Comparison of ENCODE assay signal across 7 cellular contexts in genomic region chr6:27145731-27146455, GRCh38.
A peak's percentile ranks its signal among the peaks of the same experiment; 100 is the strongest.
DNase-seq lines count a peak whose midpoint lies in the region; ATAC-seq and TF ChIP-seq lines count a peak whose summit lies in the region.

No MANE protein-coding gene starts in this region.

- H3K79me2 ChIP-seq in OCI-LY3 (ENCODE audit: low read length) (peaks cover 41% of the 10 kb centered on the region), fibroblast of lung (ENCODE audit: control insufficient read depth, insufficient read depth, low read length) (peaks cover 2% of the 10 kb centered on the region)

- H3K9me3 Mint-ChIP-seq in activated T-cell treated with anti-CD3 and anti-CD28 coated beads, Interleukin-2, amount 50 U/mL, for 24 hours: no peaks in the 10 kb centered on the region
- H3K9me3 Mint-ChIP-seq in natural killer cell: no peaks in the 10 kb centered on the region

- H2AFZ ChIP-seq in OCI-LY3 (ENCODE audit: low read depth, low read length) (no peak overlapping the region), fibroblast of lung (ENCODE audit: low read length) (peak overlapping the region; percentile 77)

- H3K9ac ChIP-seq in OCI-LY3 (ENCODE audit: low read length): peak overlapping the region; percentile 97
- H3K9ac ChIP-seq in fibroblast of lung (ENCODE audit: insufficient read depth, low read length): peak overlapping the region; percentile 62

- TF ChIP-seq CTCF in OCI-LY3 (IDR thresholded peaks at IDR 0.05; ENCODE audit: low read depth, low read length) (no peak), fibroblast of lung (conservative IDR thresholded peaks at IDR 0.05 in 1 of 2, IDR thresholded peaks at IDR 0.05 in 1 of 2; ENCODE audit: low read depth in 1 of 2, low read length in 2 of 2) (no peak), natural killer cell (IDR thresholded peaks at IDR 0.05) (no peak), tibial artery (IDR thresholded peaks at IDR 0.05) (no peak)

- peaks cover 28% of the 10 kb centered on the region for H3K36me3 Mint-ChIP-seq in activated T-cell treated with anti-CD3 and anti-CD28 coated beads, Interleukin-2, amount 50 U/mL, for 24 hours (ENCODE audit: low read depth)
- no peaks in the 10 kb centered on the region for H3K36me3 Mint-ChIP-seq in natural killer cell

- H3K4me2 ChIP-seq in OCI-LY3 (ENCODE audit: low read length): peak overlapping the region; percentile 98
- H3K4me2 ChIP-seq in fibroblast of lung (ENCODE audit: extremely low read depth, insufficient read depth, low read length): peak overlapping the region; percentile 97

- H3K27ac ChIP-seq in OCI-LY3 (ENCODE audit: low read length) (peak overlapping the region; percentile 99), fibroblast of lung (ENCODE audit: insufficient read depth, low read length) (peak overlapping the region; percentile 86), tibial artery (peak overlapping the region; percentile 87 to 91)

- peaks cover 39% of the 10 kb centered on the region for H3K4me1 ChIP-seq in OCI-LY3 (ENCODE audit: low read length)
- no peaks in the 10 kb centered on the region for H3K4me1 ChIP-seq in fibroblast of lung (ENCODE audit: control insufficient read depth, extremely low read depth, insufficient read depth, low read length)
- peaks cover 0 to 23% (median 10%) of the 10 kb centered on the region in 4 donors for H3K4me1 ChIP-seq in tibial artery

- H3K27me3 ChIP-seq in OCI-LY3 (ENCODE audit: low read depth, low read length) (no peaks in the 10 kb centered on the region), fibroblast of lung (ENCODE audit: control insufficient read depth, insufficient read depth, low read length) (no peaks in the 10 kb centered on the region), tibial artery (no peaks in the 10 kb centered on the region)

- ATAC-seq in GM18861 (IDR thresholded peaks at IDR 0.05; ENCODE audit: unreplicated experiment) (peak; percentile 23), natural killer cell (peak; percentile 51 to 73 (median 57))

- no peak overlapping the region for H3K4me3 Mint-ChIP-seq in activated T-cell treated with anti-CD3 and anti-CD28 coated beads, Interleukin-2, amount 50 U/mL, for 24 hours
- no peak overlapping the region for H3K4me3 Mint-ChIP-seq in natural killer cell

- H3K36me3 ChIP-seq in OCI-LY3 (replicated peaks; ENCODE audit: low read depth, low read length): no peaks in the 10 kb centered on the region
- H3K36me3 ChIP-seq in fibroblast of lung (ENCODE audit: control insufficient read depth, insufficient read depth, low read length): no peaks in the 10 kb centered on the region
- no peaks in the 10 kb centered on the region for H3K36me3 ChIP-seq in tibial artery

- H4K20me1 ChIP-seq in OCI-LY3 (ENCODE audit: insufficient read depth, low read length) (no peaks in the 10 kb centered on the region), fibroblast of lung (ENCODE audit: control insufficient read depth, extremely low read depth, insufficient read depth, low read length) (no peaks in the 10 kb centered on the region)

- H3K27me3 Mint-ChIP-seq in activated T-cell treated with anti-CD3 and anti-CD28 coated beads, Interleukin-2, amount 50 U/mL, for 24 hours: no peaks in the 10 kb centered on the region
- no peaks in the 10 kb centered on the region for H3K27me3 Mint-ChIP-seq in natural killer cell (ENCODE audit: low read depth in 2 of 2)

- peak; percentile 92 for DNase-seq in KBM-7
- DNase-seq in activated T-cell treated with anti-CD3 and anti-CD28 coated beads, Interleukin-2, amount 50 U/mL, for 24 hours: peak; percentile 74
- peak; percentile 93 to 94 for DNase-seq in fibroblast of lung (ENCODE audit: low read depth in 2 of 2)
- peak; percentile 58 for DNase-seq in natural killer cell
- DNase-seq in tibial artery: peak; percentile 86 to 91

- in situ Hi-C loops in KBM-7 (cut with MboI; ENCODE audit: low pct_unique_long_range_greater_than_20kb, low sequenced_read_pairs): loop anchor here (25.0 kb wide), 2 partner anchors 959 to 1109 kb away; a partner anchor contains a TSS

- peak overlapping the region; percentile 79 for H3K4me3 ChIP-seq in OCI-LY3 (ENCODE audit: low read length)
- peak overlapping the region; percentile 61 to 72 (median 66) for H3K4me3 ChIP-seq in fibroblast of lung (replicated peaks in 1 of 4; ENCODE audit: control extremely low read depth in 1 of 4, insufficient read depth in 1 of 4, low read depth in 3 of 4, low read length in 4 of 4)
- peak overlapping the region; percentile 62 to 78 for H3K4me3 ChIP-seq in tibial artery

- peaks cover 34% of the 10 kb centered on the region for H3K4me1 Mint-ChIP-seq in activated T-cell treated with anti-CD3 and anti-CD28 coated beads, Interleukin-2, amount 50 U/mL, for 24 hours (ENCODE audit: low read depth)
- peaks cover 8 to 12% of the 10 kb centered on the region in 2 donors for H3K4me1 Mint-ChIP-seq in natural killer cell

- no peak overlapping the region for H3K27ac Mint-ChIP-seq in activated T-cell treated with anti-CD3 and anti-CD28 coated beads, Interleukin-2, amount 50 U/mL, for 24 hours
- H3K27ac Mint-ChIP-seq in natural killer cell: no peak overlapping the region

- H3K9me3 ChIP-seq in OCI-LY3 (ENCODE audit: insufficient read depth, low read length) (peaks cover 5% of the 10 kb centered on the region; the same call in 1 of the 2 replicates), fibroblast of lung (ENCODE audit: control insufficient read depth, insufficient read depth, low read depth, low read length) (no peaks in the 10 kb centered on the region), tibial artery (no peaks in the 10 kb centered on the region)

- intact Hi-C loops in natural killer cell (cut with micrococcal nuclease): loop anchor here (1.0 to 5.0 kb wide), 9 partner anchors 14 to 1101 kb away; a partner anchor contains a TSS
- intact Hi-C loops in tibial artery (cut with DNase I; ENCODE audit: low total_unique reads): no loop called here

Comparison
In these comparisons a context has a peak if more than half of its experiments do, and no peak if none do; other contexts are left out.
1. Peak in every context shown above with its lines: DNase-seq, ATAC-seq, H3K4me3 ChIP-seq and H3K27ac ChIP-seq.